In the genomic region with DNA sequence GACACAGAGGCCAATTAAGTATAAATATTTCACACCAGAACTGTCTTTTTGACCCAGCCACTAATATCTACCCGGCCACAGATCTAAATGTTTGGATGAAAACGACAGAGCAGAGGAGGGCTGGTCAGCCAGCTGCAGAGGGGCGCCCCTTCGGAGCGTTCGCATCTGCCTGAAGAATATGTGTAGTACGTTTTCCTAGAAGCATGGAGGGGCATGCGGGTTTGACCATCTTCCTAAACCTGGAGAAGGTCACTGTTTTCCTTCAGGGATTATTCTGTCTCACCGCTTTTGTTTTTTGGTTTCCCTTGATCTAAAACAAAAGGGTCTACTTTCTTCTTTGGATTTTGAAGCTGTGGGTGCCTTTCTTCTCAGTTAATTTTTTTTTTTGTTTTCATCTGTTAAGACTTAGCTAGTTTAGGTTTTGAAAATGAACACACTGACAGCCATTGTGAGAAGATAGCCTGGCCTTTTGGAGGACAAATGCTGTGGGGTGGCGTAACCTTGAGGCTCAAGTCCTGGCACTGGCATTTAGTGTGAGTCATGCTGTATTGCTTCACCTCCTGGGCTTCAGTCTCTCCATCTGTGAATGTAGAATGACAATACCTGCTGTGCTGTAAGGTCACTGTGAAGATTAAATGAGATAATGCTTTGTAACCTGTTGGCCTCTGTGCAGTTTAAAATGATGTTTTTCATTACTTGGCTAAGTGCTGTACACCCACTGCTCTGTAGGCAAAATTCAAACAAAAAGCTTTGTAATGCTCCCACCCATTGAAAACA, we compare ENCODE assay signal across 8 cellular contexts.
DNase-seq lines count a peak whose midpoint lies in the region; FAIRE-seq and TF ChIP-seq lines count a peak whose summit lies in the region.

No MANE protein-coding gene starts in this region.

- H3K79me2 ChIP-seq in astrocyte (ENCODE audit: insufficient read depth, low read length) = no peaks in the 10 kb centered on the region

- H3K27me3 ChIP-seq in astrocyte (ENCODE audit: insufficient read depth, low read length) (no peaks in the 10 kb centered on the region), iPS-20b (ENCODE audit: insufficient read depth, low read length) (no peaks in the 10 kb centered on the region), testis (no peaks in the 10 kb centered on the region)

- no peak overlapping the region for H3K4me2 ChIP-seq in astrocyte (ENCODE audit: low read length)

- H3K4me3 Mint-ChIP-seq in astrocyte (ENCODE audit: unreplicated experiment) = no peak overlapping the region

- H3K4me1 ChIP-seq in astrocyte (ENCODE audit: insufficient read depth, low read length) (no peaks in the 10 kb centered on the region), iPS-20b (ENCODE audit: insufficient read depth, low read length) (peaks cover 13% of the 10 kb centered on the region; the same call in 1 of the 2 replicates), testis (peaks cover 17% of the 10 kb centered on the region)

- H3K27me3 Mint-ChIP-seq in astrocyte (ENCODE audit: low read depth, unreplicated experiment) = no peaks in the 10 kb centered on the region

- TF ChIP-seq CTCF in astrocyte (IDR thresholded peaks at IDR 0.05; ENCODE audit: insufficient read depth, low read depth, low read length) (no peak), testis (IDR thresholded peaks at IDR 0.05) (no peak)

- DNase-seq in HT1080 (ENCODE audit: low read depth) (peak; percentile 84), astrocyte (ENCODE audit: low read depth) (peak; percentile 56), testis (peak; percentile 79), D341Med (ENCODE audit: low spot score) (no peak), NCI-H2029 treated with DMSO at 0.1 percent for 48 hours (lab: John Stamatoyannopoulos, UW) (no peak), NCI-H1417 treated with DMSO at 0.1 percent for 48 hours (lab: John Stamatoyannopoulos, UW) (no peak)
- DNase-seq in stimulated activated CD4-positive, alpha-beta T cell treated with anti-CD3 and anti-CD28 coated beads, Interleukin-15, amount 100 ng/mL, for 24 hours = no peak

- H3K9me3 Mint-ChIP-seq in astrocyte (ENCODE audit: unreplicated experiment) = no peaks in the 10 kb centered on the region

- no peaks in the 10 kb centered on the region for H3K36me3 ChIP-seq in astrocyte (ENCODE audit: insufficient read depth, low read length)
- H3K36me3 ChIP-seq in iPS-20b (ENCODE audit: insufficient read depth, low read depth, low read length) = no peaks in the 10 kb centered on the region
- H3K36me3 ChIP-seq in testis (ENCODE audit: low read depth, missing control alignments) = no peaks in the 10 kb centered on the region

- H3K27ac ChIP-seq in astrocyte (ENCODE audit: low read depth, low read length) (no peak overlapping the region), iPS-20b (ENCODE audit: low read length) (peak overlapping the region; percentile 38), testis (peak overlapping the region; percentile 53 to 77)

- no peak overlapping the region for H2AFZ ChIP-seq in astrocyte (ENCODE audit: low read depth, low read length)

- H3K27ac Mint-ChIP-seq in astrocyte (ENCODE audit: unreplicated experiment) = peak overlapping the region; percentile 76

- no peak for TF ChIP-seq POLR2A in testis (IDR thresholded peaks at IDR 0.05)

- FAIRE-seq in astrocyte (lab: Jason Lieb, UNC) = peak; percentile 37

- no peaks in the 10 kb centered on the region for H4K20me1 ChIP-seq in astrocyte (ENCODE audit: insufficient read depth, low read length)

- 47 to 51% methylated on average over 10 of the region's 10 CpGs for WGBS in testis, 2 donors

- intact Hi-C loops in testis (cut with DNase I; ENCODE audit: low total_unique reads) = no loop called here

- no peak overlapping the region for H3K4me3 ChIP-seq in astrocyte (ENCODE audit: insufficient read depth, low read depth, low read length)
- no peak overlapping the region for H3K4me3 ChIP-seq in iPS-20b (ENCODE audit: low read length)
- no peak overlapping the region for H3K4me3 ChIP-seq in testis

- no peaks in the 10 kb centered on the region for H3K36me3 Mint-ChIP-seq in astrocyte (ENCODE audit: low read depth, unreplicated experiment)

- H3K9me3 ChIP-seq in astrocyte (ENCODE audit: insufficient read depth, low read depth, low read length) (no peaks in the 10 kb centered on the region), iPS-20b (ENCODE audit: insufficient read depth, low read depth, low read length) (peaks cover 5% of the 10 kb centered on the region; the same call in 1 of the 2 replicates), testis (no peaks in the 10 kb centered on the region)

- peaks cover 8% of the 10 kb centered on the region for H3K4me1 Mint-ChIP-seq in astrocyte (ENCODE audit: low read depth, unreplicated experiment)

- H3K9ac ChIP-seq in astrocyte (ENCODE audit: low read length) = no peak overlapping the region
- 0 out of 2 replicates have a peak overlapping the region, but pooled peaks have one; percentile 20 for H3K9ac ChIP-seq in iPS-20b (ENCODE audit: low read depth, low read length)

Comparison
In these comparisons a context has a peak if more than half of its experiments do, and no peak if none do; other contexts are left out.
1. DNase-seq: peak in HT1080 (single experiment), astrocyte (single experiment) and testis (single experiment); none in D341Med (single experiment), NCI-H2029 treated with DMSO at 0.1 percent for 48 hours (single experiment), NCI-H1417 treated with DMSO at 0.1 percent for 48 hours (single experiment) and stimulated activated CD4-positive, alpha-beta T cell treated with anti-CD3 and anti-CD28 coated beads, Interleukin-15, amount 100 ng/mL, for 24 hours (single experiment).